In genomic region chr16:58197314-58198012, GRCh38 we compare ENCODE assay signal across 8 cellular contexts. TPM values are rescaled to one million over a fixed set of nuclear protein-coding genes. Genes with fewer than 3 reads are reported as not detected.
DNase-seq lines count a peak whose midpoint lies in the region; ATAC-seq and TF ChIP-seq lines count a peak whose summit lies in the region.

No MANE protein-coding gene starts in this region.

- no peak overlapping the region for H4K5ac ChIP-seq in mesendoderm (ENCODE audit: low read length)

- H3K9me3 Mint-ChIP-seq in central memory CD8-positive, alpha-beta T cell: no peaks in the 10 kb centered on the region

- peaks cover 24% of the 10 kb centered on the region for H3K27me3 Mint-ChIP-seq in central memory CD8-positive, alpha-beta T cell

- H3K27me3 ChIP-seq in MM.1S (replicated peaks; ENCODE audit: insufficient read depth, low read length) (no peaks in the 10 kb centered on the region), mesendoderm (ENCODE audit: insufficient read depth, low read length, poor library complexity) (no peaks in the 10 kb centered on the region), aorta (ENCODE audit: control insufficient read depth in 1 of 2, insufficient read depth in 2 of 2, low read length in 1 of 2) (no peaks in the 10 kb centered on the region)

- H3K4me3 Mint-ChIP-seq in central memory CD8-positive, alpha-beta T cell: peak overlapping the region; percentile 85

- no peak for TF ChIP-seq CTCF in MM.1S (IDR thresholded peaks at IDR 0.05; ENCODE audit: low read length)

- no peaks in the 10 kb centered on the region for H3F3A ChIP-seq in MM.1S (ENCODE audit: insufficient read depth, low read length)

- peak overlapping the region; percentile 94 for H3K56ac ChIP-seq in mesendoderm (ENCODE audit: low read length)

- peak; percentile 35 for ATAC-seq in GM21723 (IDR thresholded peaks at IDR 0.05; ENCODE audit: unreplicated experiment)
- no peak for ATAC-seq in central memory CD8-positive, alpha-beta T cell (replicated peaks; ENCODE audit: extremely low read depth, poor library complexity, severe bottlenecking)
- no peak for ATAC-seq in aorta (ENCODE audit: low FRiP score)
- no peak for ATAC-seq in GM19395 (IDR thresholded peaks at IDR 0.05; ENCODE audit: unreplicated experiment)

- H3K9me2 ChIP-seq in MM.1S (replicated peaks; ENCODE audit: insufficient read depth, low read length): no peaks in the 10 kb centered on the region

- no peak overlapping the region for H2AK5ac ChIP-seq in mesendoderm (ENCODE audit: low read length)

- no peak overlapping the region for H2BK15ac ChIP-seq in mesendoderm (replicated peaks; ENCODE audit: low read depth)

- H3K36me3 Mint-ChIP-seq in central memory CD8-positive, alpha-beta T cell (ENCODE audit: insufficient read depth): peaks cover 36% of the 10 kb centered on the region

- peak overlapping the region; percentile 84 for H2BK120ac ChIP-seq in mesendoderm (ENCODE audit: low read depth, low read length)

- H3K9ac ChIP-seq in MM.1S (ENCODE audit: low read length) (peak overlapping the region; percentile 71), mesendoderm (ENCODE audit: low read length) (peak overlapping the region; percentile 97)

- peak overlapping the region; percentile 76 for H3K4ac ChIP-seq in mesendoderm (ENCODE audit: low read depth, low read length)

- DNase-seq in GM03348 (ENCODE audit: low spot score) (peak; percentile 47), MM.1S (no peak), mesendoderm (peak; percentile 13), aorta (no peak), DMS79 treated with DMSO at 0.1 percent for 48 hours (lab: John Stamatoyannopoulos, UW) (no peak)
- no peak for DNase-seq in central memory CD8-positive, alpha-beta T cell (ENCODE audit: low spot score in 2 of 2)

- peaks cover 11% of the 10 kb centered on the region for H3K79me1 ChIP-seq in mesendoderm (ENCODE audit: low read length)

- intact Hi-C loops in aorta (cut with DNase I): loop anchor here (5.0 kb wide), 1 partner anchor 170 kb away; the partner anchor contains the start of gene MMP15 (in 2 of the 2)

- H3K4me1 Mint-ChIP-seq in central memory CD8-positive, alpha-beta T cell: peaks cover 43% of the 10 kb centered on the region

- H2AFZ ChIP-seq in MM.1S (ENCODE audit: low read length): peak overlapping the region; percentile 47

- H3K4me1 ChIP-seq in MM.1S (ENCODE audit: low read length): no peaks in the 10 kb centered on the region
- peaks cover 3% of the 10 kb centered on the region for H3K4me1 ChIP-seq in mesendoderm (ENCODE audit: control insufficient read depth, low read depth, low read length)
- H3K4me1 ChIP-seq in aorta (ENCODE audit: control insufficient read depth in 1 of 2, insufficient read depth in 2 of 2, low read length in 2 of 2): peaks cover 0 to 2% of the 10 kb centered on the region in 2 donors

- no peaks in the 10 kb centered on the region for H4K20me1 ChIP-seq in MM.1S (ENCODE audit: insufficient read depth, low read length)

- H3K4me2 ChIP-seq in MM.1S (ENCODE audit: low read depth, low read length) (peak overlapping the region; percentile 96), mesendoderm (ENCODE audit: low read length) (peak overlapping the region; percentile 98)

- H3K18ac ChIP-seq in mesendoderm (ENCODE audit: low read length): peak overlapping the region; percentile 98

- H3K9me3 ChIP-seq in MM.1S (replicated peaks; ENCODE audit: insufficient read depth, low read length) (no peaks in the 10 kb centered on the region), aorta (ENCODE audit: control insufficient read depth, low read length) (no peaks in the 10 kb centered on the region)

- H3K36me3 ChIP-seq in MM.1S (replicated peaks; ENCODE audit: insufficient read depth, low read length) (peaks cover 11% of the 10 kb centered on the region; the same call in 1 of the 2 replicates), mesendoderm (ENCODE audit: control insufficient read depth, insufficient read depth, low read length) (peaks cover 6% of the 10 kb centered on the region), aorta (ENCODE audit: control insufficient read depth in 1 of 2, insufficient read depth in 2 of 2, low read length in 1 of 2) (no peaks in the 10 kb centered on the region)

- WGBS in mesendoderm (ENCODE audit: extremely low coverage, insufficient coverage, low lambda C conversion rate): no CpG with 5 or more reads among the region's 97 CpGs
- 1 to 2% methylated on average over 27 to 97 of the region's 97 CpGs for WGBS in aorta, 2 donors

- H3K23ac ChIP-seq in mesendoderm (ENCODE audit: low read length): peak overlapping the region; percentile 75

- H3K27ac Mint-ChIP-seq in central memory CD8-positive, alpha-beta T cell (ENCODE audit: low read depth): peak overlapping the region; percentile 74

- H3K79me2 ChIP-seq in MM.1S (ENCODE audit: low read length): peaks cover 43% of the 10 kb centered on the region
- H3K79me2 ChIP-seq in mesendoderm (ENCODE audit: control insufficient read depth, insufficient read depth, low read length): peaks cover 21% of the 10 kb centered on the region

- peak overlapping the region; percentile 93 for H4K8ac ChIP-seq in mesendoderm (ENCODE audit: low read depth, low read length)

- H3K27ac ChIP-seq in MM.1S (ENCODE audit: low read length) (no peak overlapping the region), mesendoderm (ENCODE audit: low read depth, low read length) (no peak overlapping the region), aorta (ENCODE audit: low read depth in 1 of 2, low read length in 2 of 2) (no peak overlapping the region)

- H3K4me3 ChIP-seq in MM.1S (ENCODE audit: low read length) (peak overlapping the region; percentile 87), mesendoderm (ENCODE audit: low read length) (peak overlapping the region; percentile 92), aorta (ENCODE audit: low read length in 2 of 2) (peak overlapping the region; percentile 93 to 99)

- H2BK5ac ChIP-seq in mesendoderm (ENCODE audit: low read length): no peak overlapping the region

RNA-seq across cellular contexts. Expression of gene CSNK2A2, which starts 0.4 kb away (rescaled TPM):
- 63.2 TPM for polyA plus RNA-seq in mesendoderm (2013, experiment 1 of 2)
- polyA plus RNA-seq in mesendoderm (2013, experiment 2 of 2): 63.0 TPM
- total RNA-seq in aorta: 10 to 100 TPM; 42.5 to 56.8 TPM
- 10 to 100 TPM; 17.4 to 32.2 TPM for polyA plus RNA-seq in aorta

Comparison
In these comparisons a context has a peak if more than half of its experiments do, and no peak if none do; other contexts are left out.
1. DNase-seq: peak in GM03348 (single experiment) and mesendoderm (single experiment); none in MM.1S (single experiment), central memory CD8-positive, alpha-beta T cell (0 of 2), aorta (0 of 2) and DMS79 treated with DMSO at 0.1 percent for 48 hours (single experiment).
2. Peak in every context shown above with its lines, with median percentiles within 50 percentile points of each other: H3K4me3 ChIP-seq.